ENCODE assay signal across 8 cellular contexts in the genomic region with DNA sequence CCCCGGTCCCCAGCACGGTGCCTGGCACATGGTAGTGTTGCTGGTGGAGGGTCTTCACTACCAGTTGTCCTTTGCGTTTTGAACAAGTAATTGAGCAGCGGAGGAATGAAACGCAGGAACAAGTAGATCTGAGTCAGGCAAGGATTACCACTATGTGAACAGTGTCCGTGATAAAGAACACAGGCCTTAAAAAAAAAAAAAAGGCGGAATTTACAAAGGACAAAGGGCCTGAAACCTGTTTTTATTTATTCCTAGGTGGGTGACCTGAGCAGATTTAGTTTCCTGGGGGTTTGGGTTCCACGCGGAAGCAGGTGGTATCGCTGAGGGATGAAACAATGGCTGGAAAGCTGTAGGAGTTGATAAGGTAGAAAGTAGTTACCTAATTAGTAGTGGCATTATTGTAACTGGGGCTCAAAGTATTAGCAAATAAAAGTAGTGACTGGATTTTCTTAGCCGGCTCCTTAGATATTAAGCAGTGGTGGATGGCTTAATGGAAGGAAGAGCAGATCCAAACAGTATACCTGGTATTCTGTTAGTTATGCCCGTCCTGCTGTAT. TPM values are rescaled to one million over a fixed set of nuclear protein-coding genes. Genes with fewer than 3 reads are reported as not detected.
A peak's percentile ranks its signal among the peaks of the same experiment; 100 is the strongest.
DNase-seq lines count a peak whose midpoint lies in the region; ATAC-seq and TF ChIP-seq lines count a peak whose summit lies in the region.

No MANE protein-coding gene starts in this region.

- peaks cover 44% of the 10 kb centered on the region for H3K4me1 Mint-ChIP-seq in osteocyte (ENCODE audit: unreplicated experiment)

- H3K4me3 ChIP-seq in SK-N-MC = peak overlapping the region; percentile 91

- no peak for ATAC-seq in GM18870 (IDR thresholded peaks at IDR 0.05; ENCODE audit: unreplicated experiment)

- no peaks in the 10 kb centered on the region for H3K27me3 Mint-ChIP-seq in osteocyte (ENCODE audit: unreplicated experiment)

- peak overlapping the region; percentile 96 for H3K4me3 Mint-ChIP-seq in osteocyte (ENCODE audit: unreplicated experiment)

- DNase-seq in Caki2 (ENCODE audit: low read depth) (peak; percentile 53), SK-N-MC (ENCODE audit: low read depth, low spot score) (no peak), fibroblast of gingiva (ENCODE audit: low read depth) (peak; percentile 20), osteocyte (ENCODE audit: extremely low spot score, unreplicated experiment) (no peak), KG1 (lab: John Stamatoyannopoulos, UW) (no peak), ecto neural progenitor cell (ENCODE audit: low spot score) (no peak), germinal center (ENCODE audit: low spot score) (no peak)

- 0 out of 2 replicates have a peak, but pooled peaks cover 2% of the 10 kb centered on the region for H3K9me3 ChIP-seq in SK-N-MC (ENCODE audit: low read depth, low read length)

- H3K27ac Mint-ChIP-seq in osteocyte (ENCODE audit: unreplicated experiment) = peak overlapping the region; percentile 96

- no peak for TF ChIP-seq CTCF in osteocyte (IDR thresholded peaks at IDR 0.05)

- H3K9ac ChIP-seq in SK-N-MC (ENCODE audit: insufficient read length) = peak overlapping the region; percentile 69

- peak overlapping the region; percentile 89 for H3K27ac ChIP-seq in SK-N-MC

- peaks cover 9% of the 10 kb centered on the region for H3K36me3 Mint-ChIP-seq in osteocyte (ENCODE audit: unreplicated experiment)

- H3K36me3 ChIP-seq in SK-N-MC (ENCODE audit: insufficient read depth, low read length) = peaks cover 8% of the 10 kb centered on the region

- in situ Hi-C loops in Caki2 (cut with HindIII; ENCODE audit: low pct_unique_long_range_greater_than_20kb, low sequenced_read_pairs) = no loop called here

- peaks cover 8% of the 10 kb centered on the region for H3K9me3 Mint-ChIP-seq in osteocyte (ENCODE audit: unreplicated experiment)

RNA-seq across cellular contexts. Expression of gene RUSC2, which starts 1.1 kb away (rescaled TPM):
- total RNA-seq in Caki2 (2014; rRNA removed; shearing (Covaris generic); ENCODE audit: low replicate concordance) = 6.1 and 8.2 TPM in 2 replicates
- total RNA-seq in osteocyte = 59.4 and 67.1 TPM in 2 replicates

Comparison
In these comparisons a context has a peak if more than half of its experiments do, and no peak if none do; other contexts are left out.
1. DNase-seq: peak in Caki2 (single experiment) and fibroblast of gingiva (single experiment); none in SK-N-MC (single experiment), osteocyte (single experiment), KG1 (single experiment), ecto neural progenitor cell (single experiment) and germinal center (single experiment).